ENCODE assay signal across 1 cellular context in the genomic region with DNA sequence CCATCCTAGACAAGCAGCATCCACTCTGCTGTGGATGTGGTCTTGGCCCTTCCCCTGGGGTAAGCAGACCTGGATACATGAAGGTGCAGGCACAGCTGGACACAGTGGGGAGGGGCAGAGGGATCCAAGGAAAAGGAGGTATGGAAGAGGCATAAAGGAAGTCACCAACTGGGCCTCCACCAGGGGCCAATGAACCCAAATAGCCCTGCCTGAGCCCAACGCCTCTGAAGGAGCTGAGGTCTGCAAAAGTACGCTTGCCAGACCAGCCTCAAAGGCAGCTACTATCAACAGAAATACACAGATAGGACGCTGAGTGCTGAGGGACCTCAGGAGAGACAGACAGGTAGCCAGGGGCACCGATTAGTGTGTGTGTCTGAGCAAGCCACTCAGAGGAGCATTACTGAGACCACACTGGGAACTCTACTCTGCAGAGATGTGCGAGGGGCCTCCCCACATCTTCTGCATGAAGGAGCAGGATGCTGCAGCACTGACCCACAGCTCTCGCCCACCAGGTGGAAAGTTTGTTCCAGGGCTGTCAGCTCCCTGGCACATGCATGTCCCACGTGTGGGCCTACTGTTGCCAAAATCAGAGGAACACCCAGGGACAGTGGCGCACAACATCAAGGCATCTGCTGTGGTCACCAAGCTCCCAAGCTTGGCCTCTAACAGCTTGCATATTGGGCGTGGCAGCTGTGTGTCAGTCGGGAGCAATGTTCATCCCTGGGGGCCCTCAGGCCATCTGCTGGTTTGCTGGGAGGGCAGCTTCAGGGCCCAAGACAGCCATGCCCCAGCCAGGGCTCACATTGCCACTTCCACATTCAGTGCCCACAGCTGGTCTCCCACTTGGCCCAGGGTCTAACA.
TF ChIP-seq lines count a peak whose summit lies in the region.

No MANE protein-coding gene starts in this region.

TF ChIP-seq in H1, 55 proteins besides CTCF, POLR2A, EP300 and RAD21:
- TF ChIP-seq KDM5A (IDR thresholded peaks at IDR 0.05; ENCODE audit: low read length) (no peak), CHD1 (IDR thresholded peaks at IDR 0.05; ENCODE audit: low read depth, low read length) (no peak), GABPA (IDR thresholded peaks at IDR 0.05; ENCODE audit: borderline replicate concordance, insufficient read depth, low read length) (no peak), RBBP5 (IDR thresholded peaks at IDR 0.05; ENCODE audit: borderline replicate concordance, low read depth, low read length) (no peak)
- TF ChIP-seq, protein P1, sequence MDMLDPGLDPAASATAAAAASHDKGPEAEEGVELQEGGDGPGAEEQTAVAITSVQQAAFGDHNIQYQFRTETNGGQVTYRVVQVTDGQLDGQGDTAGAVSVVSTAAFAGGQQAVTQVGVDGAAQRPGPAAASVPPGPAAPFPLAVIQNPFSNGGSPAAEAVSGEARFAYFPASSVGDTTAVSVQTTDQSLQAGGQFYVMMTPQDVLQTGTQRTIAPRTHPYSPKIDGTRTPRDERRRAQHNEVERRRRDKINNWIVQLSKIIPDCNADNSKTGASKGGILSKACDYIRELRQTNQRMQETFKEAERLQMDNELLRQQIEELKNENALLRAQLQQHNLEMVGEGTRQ (IDR thresholded peaks at IDR 0.05; ENCODE audit: low read length) = no peak
TF ChIP-seq in H1: peak in this region for 0.
